ENCODE assay signal across 9 cellular contexts in genomic region chr1:177780096-177780700, GRCh38.
DNase-seq lines count a peak whose midpoint lies in the region; ATAC-seq and TF ChIP-seq lines count a peak whose summit lies in the region.
"Had no signal": no experiment of that assay in that cellular context is flagged by ENCODE, and none has a peak within 500 bp of the region (broad histone marks: within the 10 kb centered on the region; RNA-seq: fewer than 3 reads in every experiment).

No MANE protein-coding gene starts in this region.

- ATAC-seq in HG02970 (IDR thresholded peaks at IDR 0.05; ENCODE audit: low FRiP score, unreplicated experiment) (no peak), HG03439 (IDR thresholded peaks at IDR 0.05; ENCODE audit: unreplicated experiment) (no peak)

- no peaks in the 10 kb centered on the region for H3K9me2 ChIP-seq in MM.1S (replicated peaks; ENCODE audit: insufficient read depth, low read length)

- no peaks in the 10 kb centered on the region for H3K79me2 ChIP-seq in MM.1S (ENCODE audit: low read length)

- no peak overlapping the region for H3K4me2 ChIP-seq in MM.1S (ENCODE audit: low read depth, low read length)

- POLR2A ChIA-PET in RWPE1 (lab: Yijun Ruan, JAX; ENCODE audit: low non-redundant PET), result no interaction called here

- no peak overlapping the region for H2AFZ ChIP-seq in MM.1S (ENCODE audit: low read length)

- H3K27ac ChIP-seq in MM.1S (ENCODE audit: low read length), result no peak overlapping the region
- H3K27ac ChIP-seq in RWPE1, result no peak overlapping the region

- H3K4me3 ChIP-seq in MM.1S (ENCODE audit: low read length), result no peak overlapping the region
- H3K4me3 ChIP-seq in foreskin fibroblast (ENCODE audit: low read depth in 1 of 2, low read length in 2 of 2), result no peak overlapping the region
- H3K4me3 ChIP-seq in retinal pigment epithelial cell (ENCODE audit: low read length), result no peak overlapping the region

- no peaks in the 10 kb centered on the region for H3K36me3 ChIP-seq in MM.1S (replicated peaks; ENCODE audit: insufficient read depth, low read length)

- no peak overlapping the region for H3K9ac ChIP-seq in MM.1S (ENCODE audit: low read length)

- H3F3A ChIP-seq in MM.1S (ENCODE audit: insufficient read depth, low read length), result no peaks in the 10 kb centered on the region

- peak; percentile 28 for DNase-seq in GM13976 (ENCODE audit: low spot score)
- DNase-seq in MM.1S, result peak; percentile 83
- DNase-seq in RWPE1 (ENCODE audit: low spot score), result peak; percentile 48
- DNase-seq in foreskin fibroblast, result peak; percentile 33 to 76
- peak; percentile 11 for DNase-seq in retinal pigment epithelial cell (ENCODE audit: low read depth)
- DNase-seq in activated CD8-positive, alpha-beta memory T cell treated with anti-CD3 and anti-CD28 coated beads, Interleukin-2, amount 50 U/mL, for 4 hours, result no peak
- DNase-seq: right cardiac atrium had no signal

- no peaks in the 10 kb centered on the region for H4K20me1 ChIP-seq in MM.1S (ENCODE audit: insufficient read depth, low read length)

- CTCF ChIA-PET in RWPE1 (lab: Yijun Ruan, JAX), result interaction anchor here (0.5 to 1.5 kb wide), 14 partner anchors 13 to 882 kb away, joined by 3 to 5 read pairs (median 3); no protein-coding TSS in a partner anchor

- TF ChIP-seq CTCF in GM13976 (IDR thresholded peaks at IDR 0.05; ENCODE audit: borderline replicate concordance, control extremely low read depth, extremely low read depth, insufficient read depth, missing control alignments), result peak; percentile 22
- TF ChIP-seq CTCF in MM.1S (IDR thresholded peaks at IDR 0.05; ENCODE audit: low read length), result peak; percentile 65
- peak; percentile 44 for TF ChIP-seq CTCF in RWPE1 (conservative IDR thresholded peaks at IDR 0.05; ENCODE audit: low read depth)
- peak; percentile 58 for TF ChIP-seq CTCF in foreskin fibroblast (IDR thresholded peaks at IDR 0.05; ENCODE audit: low read depth, low read length)
- TF ChIP-seq CTCF in retinal pigment epithelial cell (conservative IDR thresholded peaks at IDR 0.05; ENCODE audit: low read depth, low read length), result peak; percentile 70

- no peaks in the 10 kb centered on the region for H3K27me3 ChIP-seq in MM.1S (replicated peaks; ENCODE audit: insufficient read depth, low read length)

- H3K4me1 ChIP-seq in MM.1S (ENCODE audit: low read length), result no peaks in the 10 kb centered on the region

- H3K9me3 ChIP-seq in MM.1S (replicated peaks; ENCODE audit: insufficient read depth, low read length), result no peaks in the 10 kb centered on the region

- in situ Hi-C loops in GM13976 (cut with MboI; ENCODE audit: low sequenced_read_pairs, unreplicated experiment), result loop anchor here (25.0 kb wide), 1 partner anchor 893 kb away; no protein-coding TSS in a partner anchor
